8 cellular contexts compared by ENCODE assay signal in genomic region chr3:143084856-143085731, GRCh38. TPM values are rescaled to one million over a fixed set of nuclear protein-coding genes. Genes with fewer than 3 reads are reported as not detected.
A peak's percentile ranks its signal among the peaks of the same experiment; 100 is the strongest.
DNase-seq lines count a peak whose midpoint lies in the region; ATAC-seq and TF ChIP-seq lines count a peak whose summit lies in the region.

No MANE protein-coding gene starts in this region.

- no peak overlapping the region for H3K4me3 ChIP-seq in HFF-Myc (replicated peaks; ENCODE audit: low read depth, low read length)

- ATAC-seq in GM18499 (IDR thresholded peaks at IDR 0.05; ENCODE audit: insufficient read depth, unreplicated experiment): peak; percentile 61
- ATAC-seq in foreskin keratinocyte: peak; percentile 72

- H3K27ac ChIP-seq in foreskin keratinocyte: no peak overlapping the region

- no peaks in the 10 kb centered on the region for H3K4me1 ChIP-seq in foreskin keratinocyte

- no peaks in the 10 kb centered on the region for H3K27me3 ChIP-seq in foreskin keratinocyte

- no peak for TF ChIP-seq CTCF in HFF-Myc (IDR thresholded peaks at IDR 0.05; ENCODE audit: low read depth, low read length, missing control alignments)
- peak; percentile 6 for TF ChIP-seq CTCF in foreskin keratinocyte (conservative IDR thresholded peaks at IDR 0.05)

- peak; percentile 30 for DNase-seq in HFF-Myc (ENCODE audit: extremely low read depth, low read depth)
- peak; percentile 5 for DNase-seq in NCI-H69 (lab: John Stamatoyannopoulos, UW)
- DNase-seq in foreskin keratinocyte: peak in 1 of 2 donors; percentile 50
- DNase-seq in NCI-H2196 (lab: John Stamatoyannopoulos, UW; ENCODE audit: unreplicated experiment): no peak
- no peak for DNase-seq in NCI-H2107 treated with DMSO at 0.1 percent for 48 hours (lab: John Stamatoyannopoulos, UW; ENCODE audit: unreplicated experiment)
- DNase-seq in globus pallidus (ENCODE audit: low spot score): no peak
- no peak for DNase-seq in stimulated activated CD4-positive, alpha-beta T cell treated with anti-CD3 and anti-CD28 coated beads, Interleukin-1b, Interleukin-23, amount 100 ng/mL, for 48 hours

RNA-seq across cellular contexts. Expression of gene CHST2, which starts 34.5 kb away (rescaled TPM):
- 5.0 and 5.4 TPM in 2 replicates for total RNA-seq in foreskin keratinocyte
- polyA plus RNA-seq in foreskin keratinocyte: 3.8 and 4.3 TPM in 2 replicates

Comparison
In these comparisons a context has a peak if more than half of its experiments do, and no peak if none do; other contexts are left out.
1. DNase-seq: peak in HFF-Myc (single experiment) and NCI-H69 (single experiment); none in NCI-H2196 (single experiment), NCI-H2107 treated with DMSO at 0.1 percent for 48 hours (single experiment), globus pallidus (single experiment) and stimulated activated CD4-positive, alpha-beta T cell treated with anti-CD3 and anti-CD28 coated beads, Interleukin-1b, Interleukin-23, amount 100 ng/mL, for 48 hours (single experiment).